8 cellular contexts compared by ENCODE assay signal in the genomic region with DNA sequence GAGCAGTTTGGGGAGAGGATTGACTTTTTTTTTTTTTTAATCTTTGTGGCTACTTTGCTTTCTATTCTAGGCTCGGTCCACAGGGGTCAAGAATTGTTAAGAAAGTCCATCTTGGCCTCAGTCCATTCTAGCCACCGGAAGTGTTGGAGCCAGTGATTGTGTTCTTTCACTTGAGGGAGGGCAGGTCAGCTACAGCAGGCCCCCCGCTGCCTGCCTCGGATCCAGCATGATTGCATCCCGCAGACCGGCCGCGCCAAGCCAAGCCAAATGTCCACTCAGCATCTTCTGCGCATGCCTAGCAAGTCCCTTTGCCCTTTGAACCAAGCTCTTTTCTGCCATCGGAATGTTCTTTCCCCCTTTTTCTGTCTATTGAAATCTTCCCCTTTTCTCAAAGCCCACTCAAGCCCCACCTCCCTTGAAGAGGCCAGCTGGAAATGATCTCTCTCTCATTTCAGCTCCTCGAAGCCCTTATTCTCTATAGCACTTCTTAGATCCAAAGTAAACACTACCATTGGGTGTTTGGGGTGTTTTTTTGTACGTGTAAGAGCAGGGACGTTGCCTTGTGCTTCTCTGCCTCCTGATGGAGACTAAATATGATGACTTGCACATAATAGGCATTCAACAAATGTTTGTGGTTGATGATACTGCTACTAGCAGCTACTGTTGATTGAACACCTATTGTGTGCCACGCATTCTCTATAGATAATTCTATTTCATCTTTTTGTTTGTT.
DNase-seq lines count a peak whose midpoint lies in the region; TF ChIP-seq lines count a peak whose summit lies in the region.

No MANE protein-coding gene starts in this region.

- intact Hi-C loops in ovary (cut with DNase I), result no loop called here

- H3K36me3 ChIP-seq in ovary, result no peaks in the 10 kb centered on the region

- TF ChIP-seq POLR2A in ovary (IDR thresholded peaks at IDR 0.05) (no peak), erythroblast (IDR thresholded peaks at IDR 0.05; ENCODE audit: low read length) (no peak)

- peak overlapping the region; percentile 5 for H3K4me3 ChIP-seq in fibroblast of pulmonary artery (replicated peaks; ENCODE audit: low read depth, low read length)
- no peak overlapping the region for H3K4me3 ChIP-seq in ovary

- peak overlapping the region in 1 of 2 donors; percentile 47 for H3K27ac ChIP-seq in ovary

- peak; percentile 18 for DNase-seq in GM03348 (ENCODE audit: low spot score)
- peak; percentile 16 for DNase-seq in NCI-H345 (lab: John Stamatoyannopoulos, UW)
- peak; percentile 78 for DNase-seq in fibroblast of pulmonary artery (ENCODE audit: low read depth)
- DNase-seq in ovary, result peak; percentile 43 to 69 (median 63)
- no peak for DNase-seq in NCI-H446 treated with DMSO at 0.1 percent for 48 hours (lab: John Stamatoyannopoulos, UW)
- no peak for DNase-seq in erythroblast (lab: John Stamatoyannopoulos, UW)
- DNase-seq in medulla oblongata (ENCODE audit: extremely low spot score), result no peak
- no peak for DNase-seq in stimulated activated CD4-positive, alpha-beta T cell treated with anti-CD3 and anti-CD28 coated beads, Interleukin-2, amount 100 ng/mL, for 48 hours

- no peaks in the 10 kb centered on the region for H3K27me3 ChIP-seq in ovary

- TF ChIP-seq CTCF in fibroblast of pulmonary artery (IDR thresholded peaks at IDR 0.05; ENCODE audit: low read length, missing control alignments) (peak; percentile 8), ovary (IDR thresholded peaks at IDR 0.05) (no peak)

- no peaks in the 10 kb centered on the region for H3K4me1 ChIP-seq in ovary (ENCODE audit: insufficient read depth)

- H3K9me3 ChIP-seq in ovary, result no peaks in the 10 kb centered on the region

- no peak for TF ChIP-seq EP300 in ovary (IDR thresholded peaks at IDR 0.05)

- 31 to 51% (median 43%) methylated on average over 14 of the region's 14 CpGs for WGBS in ovary, 3 donors

Comparison
In these comparisons a context has a peak if more than half of its experiments do, and no peak if none do; other contexts are left out.
1. DNase-seq: peak in GM03348 (single experiment), NCI-H345 (single experiment), fibroblast of pulmonary artery (single experiment) and ovary (5 of 5); none in NCI-H446 treated with DMSO at 0.1 percent for 48 hours (single experiment), erythroblast (0 of 2), medulla oblongata (single experiment) and stimulated activated CD4-positive, alpha-beta T cell treated with anti-CD3 and anti-CD28 coated beads, Interleukin-2, amount 100 ng/mL, for 48 hours (0 of 2).